1 cellular context compared by ENCODE assay signal in genomic region chr14:21106506-21107359, GRCh38.
TF ChIP-seq lines count a peak whose summit lies in the region.

No MANE protein-coding gene starts in this region.

TF ChIP-seq in HepG2, 621 proteins besides CTCF, POLR2A, EP300 and RAD21 (continued from another document and continues in another):
- TF ChIP-seq TFE3 (CRISPR knock-in tag; IDR thresholded peaks at IDR 0.05), result no peak
- 0 out of 2 replicates have a peak, but pooled peaks have one; percentile 27 for TF ChIP-seq POGK (CRISPR knock-in tag; conservative IDR thresholded peaks at IDR 0.05)
- no peak for TF ChIP-seq CBX2 (IDR thresholded peaks at IDR 0.05; ENCODE audit: low read depth, low read length)
- TF ChIP-seq CBX2 (CRISPR knock-in tag; IDR thresholded peaks at IDR 0.05; ENCODE audit: low read depth), result no peak
- no peak for TF ChIP-seq MBD4 (IDR thresholded peaks at IDR 0.05; ENCODE audit: borderline replicate concordance, low read length)
- TF ChIP-seq SMAD3 (CRISPR knock-in tag; IDR thresholded peaks at IDR 0.05), result peak; percentile 86
- TF ChIP-seq FOXK2 (IDR thresholded peaks at IDR 0.05), result no peak
- TF ChIP-seq CREB3 (CRISPR knock-in tag; IDR thresholded peaks at IDR 0.05), result no peak
- TF ChIP-seq ZBTB8A (CRISPR knock-in tag; IDR thresholded peaks at IDR 0.05; ENCODE audit: borderline replicate concordance, low read depth), result no peak
- TF ChIP-seq ZNF3 (CRISPR knock-in tag; IDR thresholded peaks at IDR 0.05), result no peak
- TF ChIP-seq ATF2 (CRISPR knock-in tag; IDR thresholded peaks at IDR 0.05), result peak; percentile 84
- TF ChIP-seq ZNF850 (CRISPR knock-in tag; conservative IDR thresholded peaks at IDR 0.05), result 0 out of 2 replicates have a peak, but pooled peaks have one; percentile 54
- peak; percentile 35; the same call in 1 of the 2 replicates for TF ChIP-seq HOXA5 (CRISPR knock-in tag; IDR thresholded peaks at IDR 0.05)
- TF ChIP-seq TFDP2 (CRISPR knock-in tag; IDR thresholded peaks at IDR 0.05), result no peak
- TF ChIP-seq ARID4A (CRISPR knock-in tag; IDR thresholded peaks at IDR 0.05; ENCODE audit: borderline replicate concordance), result peak; percentile 63
- no peak for TF ChIP-seq MATR3 (CRISPR knock-in tag; IDR thresholded peaks at IDR 0.05)
- TF ChIP-seq CEBPG (CRISPR knock-in tag; IDR thresholded peaks at IDR 0.05), result peak; percentile 54; the same call in 1 of the 2 replicates
- TF ChIP-seq MED8 (CRISPR knock-in tag; IDR thresholded peaks at IDR 0.05; ENCODE audit: insufficient replicate concordance), result no peak
- TF ChIP-seq TRIM24 (CRISPR knock-in tag; IDR thresholded peaks at IDR 0.05), result no peak
- TF ChIP-seq GABPA (IDR thresholded peaks at IDR 0.05; ENCODE audit: low read depth, low read length), result no peak
- TF ChIP-seq GABPA (CRISPR knock-in tag; IDR thresholded peaks at IDR 0.05; ENCODE audit: low read depth), result no peak
- TF ChIP-seq ZNF784 (CRISPR knock-in tag; IDR thresholded peaks at IDR 0.05; ENCODE audit: borderline replicate concordance), result no peak
- 0 out of 2 replicates have a peak, but pooled peaks have one; percentile 23 for TF ChIP-seq KDM5A (IDR thresholded peaks at IDR 0.05; ENCODE audit: borderline replicate concordance, low read length)
- TF ChIP-seq SAP130 (CRISPR knock-in tag; IDR thresholded peaks at IDR 0.05; ENCODE audit: low read depth), result peak; percentile 77
- TF ChIP-seq ATM (IDR thresholded peaks at IDR 0.05; ENCODE audit: borderline replicate concordance), result no peak
- 0 out of 2 replicates have a peak, but pooled peaks have one; percentile 49 for TF ChIP-seq ZNF839 (CRISPR knock-in tag; IDR thresholded peaks at IDR 0.05; ENCODE audit: borderline replicate concordance)
- no peak for TF ChIP-seq ZFYVE20 (CRISPR knock-in tag; IDR thresholded peaks at IDR 0.05; ENCODE audit: borderline replicate concordance, low read depth)
- TF ChIP-seq DRAP1 (CRISPR knock-in tag; IDR thresholded peaks at IDR 0.05), result peak; percentile 59; the same call in 1 of the 2 replicates
- no peak for TF ChIP-seq NCOA5 (CRISPR knock-in tag; IDR thresholded peaks at IDR 0.05)
- peak; percentile 31; the same call in 1 of the 2 replicates for TF ChIP-seq CHD4 (IDR thresholded peaks at IDR 0.05; ENCODE audit: borderline replicate concordance, low read length)
- TF ChIP-seq HNRNPL (IDR thresholded peaks at IDR 0.05; ENCODE audit: low read depth, low read length), result no peak
- TF ChIP-seq CBX5 (CRISPR knock-in tag; IDR thresholded peaks at IDR 0.05; ENCODE audit: borderline replicate concordance), result 0 out of 2 replicates have a peak, but pooled peaks have one; percentile 79
- TF ChIP-seq NFE2 (CRISPR knock-in tag; IDR thresholded peaks at IDR 0.05), result no peak
- TF ChIP-seq AKAP8 (CRISPR knock-in tag; IDR thresholded peaks at IDR 0.05), result no peak
- no peak for TF ChIP-seq RORA (CRISPR knock-in tag; IDR thresholded peaks at IDR 0.05)
- TF ChIP-seq THAP8 (CRISPR knock-in tag; IDR thresholded peaks at IDR 0.05; ENCODE audit: borderline replicate concordance), result no peak
- no peak for TF ChIP-seq ZNF543 (CRISPR knock-in tag; IDR thresholded peaks at IDR 0.05)
- TF ChIP-seq U2AF2 (IDR thresholded peaks at IDR 0.05; ENCODE audit: low read depth, low read length), result no peak
- no peak for TF ChIP-seq HOMEZ (CRISPR knock-in tag; IDR thresholded peaks at IDR 0.05; ENCODE audit: low read depth)
